21 cellular contexts compared by ENCODE assay signal in the genomic region with DNA sequence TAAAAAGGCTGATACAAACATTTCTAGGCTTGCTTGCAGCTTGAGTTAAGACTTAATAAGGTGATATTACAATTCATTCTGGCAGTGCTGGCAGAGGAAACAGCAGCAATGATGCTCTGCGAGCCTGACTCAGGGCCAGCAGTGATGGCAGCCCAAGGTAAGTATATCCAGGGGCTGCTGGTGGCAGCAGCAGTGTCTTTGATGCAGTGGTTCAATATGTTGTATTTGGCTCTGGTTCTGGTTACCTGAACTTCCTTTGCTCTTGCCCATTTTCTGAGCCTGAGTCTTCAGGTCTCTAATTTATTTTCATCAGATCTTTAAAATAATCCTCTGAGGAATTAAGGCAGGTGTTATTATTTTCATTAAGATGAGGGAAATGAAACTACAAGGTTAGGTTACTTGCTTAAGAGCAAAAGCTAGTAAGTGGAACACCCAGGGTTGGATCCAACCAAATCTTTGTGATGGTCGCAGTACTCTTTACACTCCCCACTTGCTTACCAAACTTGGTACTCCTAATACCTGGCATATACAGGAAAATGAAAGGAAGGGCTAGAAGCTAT.
"Had no signal": no experiment of that assay in that cellular context is flagged by ENCODE, and none has a peak within 500 bp of the region (broad histone marks: within the 10 kb centered on the region; RNA-seq: fewer than 3 reads in every experiment).

No MANE protein-coding gene starts in this region.

- FAIRE-seq: endothelial cell of umbilical vein, islet of Langerhans, urothelium cell line had no signal

- H3K36me3 Mint-ChIP-seq: natural killer cell, type B pancreatic cell had no signal

- H3K36me3 ChIP-seq: heart right ventricle, sigmoid colon, suprapubic skin, thyroid gland had no signal

- H3K27ac ChIP-seq: heart right ventricle, sigmoid colon, skin epidermis, suprapubic skin, thyroid gland had no signal

- DNase-seq: dermis blood vessel endothelial cell; endodermal cell; erythroblast; foreskin melanocyte; heart right ventricle; hypothalamus; kidney glomerular epithelial cell; mucosa of descending colon; natural killer cell; posterior cingulate gyrus; sigmoid colon; stimulated activated CD4-positive, alpha-beta T cell treated with anti-CD3 and anti-CD28 coated beads, Interleukin-2, amount 100 ng/mL, for 24 hours; stimulated activated naive CD8-positive, alpha-beta T cell treated with anti-CD3 and anti-CD28 coated beads, Interleukin-15, Interleukin-2, amounts not matched to agents 100 U/mL and 50 U/mL, for 24 hours; thyroid gland had no signal

- H3K27me3 ChIP-seq: heart right ventricle, sigmoid colon, suprapubic skin, thyroid gland had no signal

- H3K27ac Mint-ChIP-seq: endodermal cell, natural killer cell, type B pancreatic cell had no signal

- H3K4me3 ChIP-seq: heart right ventricle, mucosa of descending colon, sigmoid colon, skin epidermis, suprapubic skin, thyroid gland had no signal

- H3K4me3 Mint-ChIP-seq: endodermal cell, natural killer cell, neural crest cell, type B pancreatic cell had no signal

- H3K4me1 ChIP-seq: sigmoid colon, suprapubic skin, thyroid gland had no signal

- H3K4me1 Mint-ChIP-seq: natural killer cell had no signal

- H3K9me3 ChIP-seq: heart right ventricle, mucosa of descending colon, sigmoid colon, suprapubic skin, thyroid gland had no signal

- ATAC-seq: heart right ventricle; mucosa of descending colon; natural killer cell; stimulated activated naive CD8-positive, alpha-beta T cell treated with anti-CD3 and anti-CD28 coated beads, Interleukin-15, Interleukin-2, amounts not matched to agents 100 U/mL and 50 U/mL, for 24 hours had no signal
